In genomic region chr2:152175368-152176112, GRCh38 we compare ENCODE assay signal across 8 cellular contexts. TPM values are rescaled to one million over a fixed set of nuclear protein-coding genes. Genes with fewer than 3 reads are reported as not detected.
DNase-seq lines count a peak whose midpoint lies in the region; ATAC-seq and FAIRE-seq lines count a peak whose summit lies in the region.

Gene STAM2 (minus strand): TSS chr2:152175763. CDS start chr2:152175642, 121 bp downstream.

- H3K56ac ChIP-seq in mesendoderm (ENCODE audit: low read length): peak within 1 kb of the TSS; percentile 97

- peaks cover 24% of the 10 kb centered on the region for H3K4me1 Mint-ChIP-seq in activated CD8-positive, alpha-beta memory T cell treated with anti-CD3 and anti-CD28 coated beads, Interleukin-2, amount 10 ng/mL, durations not matched to agents 7 days and 5 days

- H4K5ac ChIP-seq in mesendoderm (ENCODE audit: low read length): peak within 1 kb of the TSS; percentile 61

- H2BK5ac ChIP-seq in mesendoderm (ENCODE audit: low read length): peak within 1 kb of the TSS; percentile 61

- H3K4me3 Mint-ChIP-seq in activated CD8-positive, alpha-beta memory T cell treated with anti-CD3 and anti-CD28 coated beads, Interleukin-2, amount 10 ng/mL, durations not matched to agents 7 days and 5 days: peak within 1 kb of the TSS; percentile 97

- H3K23ac ChIP-seq in mesendoderm (ENCODE audit: low read length): no peak within 1 kb of the TSS

- H3K79me2 ChIP-seq in mesendoderm (ENCODE audit: control insufficient read depth, insufficient read depth, low read length): peaks cover 5% of the 10 kb centered on the region

- peak within 1 kb of the TSS; percentile 99 for H3K27ac Mint-ChIP-seq in activated CD8-positive, alpha-beta memory T cell treated with anti-CD3 and anti-CD28 coated beads, Interleukin-2, amount 10 ng/mL, durations not matched to agents 7 days and 5 days

- DNase-seq in D341Med (ENCODE audit: low spot score) (peak; percentile 95), HTR-8/SVneo (ENCODE audit: insufficient read length, low spot score) (peak; percentile 93), NT2/D1 (ENCODE audit: low read depth, low spot score) (peak; percentile 84), mesendoderm (peak; percentile 94)
- peak; percentile 94 for DNase-seq in activated CD8-positive, alpha-beta memory T cell treated with anti-CD3 and anti-CD28 coated beads, Interleukin-2, amount 10 ng/mL, durations not matched to agents 7 days and 5 days
- DNase-seq in stimulated activated CD8-positive, alpha-beta memory T cell treated with anti-CD3 and anti-CD28 coated beads, Interleukin-15, amount 100 ng/mL, for 1 hour (ENCODE audit: low read depth): peak; percentile 86

- H3K27ac ChIP-seq in mesendoderm (ENCODE audit: low read depth, low read length): peak within 1 kb of the TSS; percentile 83

- H3K4me3 ChIP-seq in NT2/D1 (ENCODE audit: insufficient read length, low read depth): peak within 1 kb of the TSS; percentile 98
- peak within 1 kb of the TSS; percentile 95 for H3K4me3 ChIP-seq in endocrine pancreas (ENCODE audit: control insufficient read depth, insufficient read depth, low read length)
- peak within 1 kb of the TSS; percentile 87 for H3K4me3 ChIP-seq in mesendoderm (ENCODE audit: low read length)

- peaks cover 5% of the 10 kb centered on the region for H3K79me1 ChIP-seq in mesendoderm (ENCODE audit: low read length)

- ATAC-seq in GM21367 (IDR thresholded peaks at IDR 0.05; ENCODE audit: unreplicated experiment): peak; percentile 79
- peak; percentile 90 for ATAC-seq in activated CD8-positive, alpha-beta memory T cell treated with anti-CD3 and anti-CD28 coated beads, Interleukin-2, amount 10 ng/mL, durations not matched to agents 7 days and 5 days

- CTCF ChIA-PET in activated CD8-positive, alpha-beta memory T cell treated with anti-CD3 and anti-CD28 coated beads, Interleukin-2, amount 10 ng/mL, durations not matched to agents 7 days and 5 days (lab: Charles Lee): interaction anchor here (0.6 to 3.6 kb wide), 24 partner anchors 8 to 887 kb away, joined by 3 to 37 read pairs (median 4); partner anchors contain the start of genes ARL6IP6, NMI and PRPF40A

- WGBS in mesendoderm (ENCODE audit: extremely low coverage, insufficient coverage, low lambda C conversion rate): no CpG with 5 or more reads among the region's 72 CpGs

- H3K27me3 ChIP-seq in NT2/D1 (ENCODE audit: insufficient read depth, insufficient read length) (no peaks in the 10 kb centered on the region), endocrine pancreas (ENCODE audit: control insufficient read depth, insufficient read depth, low read length) (no peaks in the 10 kb centered on the region), mesendoderm (ENCODE audit: insufficient read depth, low read length, poor library complexity) (no peaks in the 10 kb centered on the region)

- no peaks in the 10 kb centered on the region for H3K27me3 Mint-ChIP-seq in activated CD8-positive, alpha-beta memory T cell treated with anti-CD3 and anti-CD28 coated beads, Interleukin-2, amount 10 ng/mL, durations not matched to agents 7 days and 5 days

- H3K9ac ChIP-seq in NT2/D1 (ENCODE audit: insufficient read length, low read depth) (peak within 1 kb of the TSS; percentile 99), endocrine pancreas (ENCODE audit: control insufficient read depth, insufficient read depth, low read length) (peak within 1 kb of the TSS; percentile 88), mesendoderm (ENCODE audit: low read length) (peak within 1 kb of the TSS; percentile 78)

- H3K18ac ChIP-seq in mesendoderm (ENCODE audit: low read length): peak within 1 kb of the TSS; percentile 75

- H3K36me3 Mint-ChIP-seq in activated CD8-positive, alpha-beta memory T cell treated with anti-CD3 and anti-CD28 coated beads, Interleukin-2, amount 10 ng/mL, durations not matched to agents 7 days and 5 days: peaks cover 7% of the 10 kb centered on the region

- no peak within 1 kb of the TSS for H2AK5ac ChIP-seq in mesendoderm (ENCODE audit: low read length)

- H3K9me3 Mint-ChIP-seq in activated CD8-positive, alpha-beta memory T cell treated with anti-CD3 and anti-CD28 coated beads, Interleukin-2, amount 10 ng/mL, durations not matched to agents 7 days and 5 days (ENCODE audit: low read depth): peaks cover 3% of the 10 kb centered on the region

- FAIRE-seq in HTR-8/SVneo (lab: Jason Lieb, UNC): peak; percentile 74

- H3K4me1 ChIP-seq in NT2/D1 (ENCODE audit: insufficient read depth, insufficient read length): no peaks in the 10 kb centered on the region
- H3K4me1 ChIP-seq in endocrine pancreas (ENCODE audit: control insufficient read depth, insufficient read depth, low read length): peaks cover 7% of the 10 kb centered on the region
- no peaks in the 10 kb centered on the region for H3K4me1 ChIP-seq in mesendoderm (ENCODE audit: control insufficient read depth, low read depth, low read length)

- no peak within 1 kb of the TSS for H2BK15ac ChIP-seq in mesendoderm (replicated peaks; ENCODE audit: low read depth)

- peak within 1 kb of the TSS; percentile 82 for H3K4me2 ChIP-seq in mesendoderm (ENCODE audit: low read length)

- no peaks in the 10 kb centered on the region for H3K36me3 ChIP-seq in NT2/D1 (ENCODE audit: insufficient read depth, insufficient read length, low read length)
- no peaks in the 10 kb centered on the region for H3K36me3 ChIP-seq in endocrine pancreas (ENCODE audit: control insufficient read depth, insufficient read depth, low read length)
- H3K36me3 ChIP-seq in mesendoderm (ENCODE audit: control insufficient read depth, insufficient read depth, low read length): no peaks in the 10 kb centered on the region

- no peak within 1 kb of the TSS for H2BK120ac ChIP-seq in mesendoderm (ENCODE audit: low read depth, low read length)

- H3K4ac ChIP-seq in mesendoderm (ENCODE audit: low read depth, low read length): peak within 1 kb of the TSS; percentile 45

- H3K9me3 ChIP-seq in NT2/D1 (ENCODE audit: insufficient read depth, low read length) (no peaks in the 10 kb centered on the region), endocrine pancreas (ENCODE audit: control insufficient read depth, low read length) (no peaks in the 10 kb centered on the region)

- no peak within 1 kb of the TSS for H4K8ac ChIP-seq in mesendoderm (ENCODE audit: low read depth, low read length)

RNA-seq across cellular contexts. Expression of gene STAM2, which starts in this region (rescaled TPM):
- 10 to 100 TPM; 14.1 to 15.8 TPM for total RNA-seq in activated CD8-positive, alpha-beta memory T cell treated with anti-CD3 and anti-CD28 coated beads, Interleukin-2, amount 10 ng/mL, durations not matched to agents 7 days and 5 days
- 8.4 TPM for polyA plus RNA-seq in mesendoderm (2013, experiment 1 of 2)
- polyA plus RNA-seq in mesendoderm (2013, experiment 2 of 2): 8.8 TPM

Comparison
In these comparisons a context has a peak if more than half of its experiments do, and no peak if none do; other contexts are left out.
1. Peak in every context shown above with its lines: DNase-seq, ATAC-seq, H3K4me3 ChIP-seq and H3K27ac ChIP-seq.